Comparison of ENCODE assay signal across 30 cellular contexts in genomic region chr7:137544450-137545058, GRCh38.
"Had no signal": no experiment of that assay in that cellular context is flagged by ENCODE, and none has a peak within 500 bp of the region (broad histone marks: within the 10 kb centered on the region; RNA-seq: fewer than 3 reads in every experiment).

No MANE protein-coding gene starts in this region.

- ATAC-seq: activated CD4-positive, alpha-beta T cell treated with anti-CD3 and anti-CD28 coated beads for 36 hours; activated CD8-positive, alpha-beta memory T cell treated with anti-CD3 and anti-CD28 coated beads, Interleukin-2, amount 10 ng/mL, durations not matched to agents 7 days and 5 days; activated CD8-positive, alpha-beta T cell treated with anti-CD3 and anti-CD28 coated beads, Interleukin-2, amount 10 ng/mL, durations not matched to agents 7 days and 5 days; activated naive CD4-positive, alpha-beta T cell treated with anti-CD3 and anti-CD28 coated beads, Interleukin-2, amount 50 U/mL, for 72 hours; effector memory CD8-positive, alpha-beta T cell; left colon; naive thymus-derived CD4-positive, alpha-beta T cell; pancreas; upper lobe of right lung had no signal

- H3K4me3 ChIP-seq: cardiac muscle cell, pancreas, prostate gland, suprapubic skin, tibial artery, upper lobe of right lung had no signal

- H3K27ac ChIP-seq: cardiac muscle cell, pancreas, prostate gland, suprapubic skin, tibial artery, upper lobe of right lung had no signal

- H3K4me1 ChIP-seq: pancreas, prostate gland, suprapubic skin, tibial artery, upper lobe of right lung had no signal

- H3K36me3 ChIP-seq: cardiac muscle cell, pancreas, prostate gland, suprapubic skin, tibial artery, upper lobe of right lung had no signal

- H3K27me3 ChIP-seq: cardiac muscle cell, pancreas, suprapubic skin, tibial artery, upper lobe of right lung had no signal

- H3K27ac Mint-ChIP-seq: activated CD4-positive, alpha-beta T cell treated with anti-CD3 and anti-CD28 coated beads for 36 hours; activated CD8-positive, alpha-beta memory T cell treated with anti-CD3 and anti-CD28 coated beads, Interleukin-2, amount 10 ng/mL, durations not matched to agents 7 days and 5 days; activated CD8-positive, alpha-beta T cell treated with anti-CD3 and anti-CD28 coated beads, Interleukin-2, amount 10 ng/mL, durations not matched to agents 7 days and 5 days; activated naive CD4-positive, alpha-beta T cell treated with anti-CD3 and anti-CD28 coated beads, Interleukin-2, amount 50 U/mL, for 72 hours; brain; effector memory CD8-positive, alpha-beta T cell; memory B cell; naive thymus-derived CD4-positive, alpha-beta T cell had no signal

- DNase-seq: activated CD4-positive, alpha-beta T cell treated with anti-CD3 and anti-CD28 coated beads for 36 hours; activated CD4-positive, CD25-positive, alpha-beta regulatory T cell; activated CD8-positive, alpha-beta memory T cell treated with anti-CD3 and anti-CD28 coated beads, Interleukin-2, amount 10 ng/mL, durations not matched to agents 7 days and 5 days; activated CD8-positive, alpha-beta T cell treated with anti-CD3 and anti-CD28 coated beads, Interleukin-2, amount 10 ng/mL, durations not matched to agents 7 days and 5 days; activated naive CD4-positive, alpha-beta T cell; activated T-cell treated with anti-CD3 and anti-CD28 coated beads, Interleukin-2, amount 50 U/mL, for 48 hours; aorta; cortex of kidney; effector memory CD8-positive, alpha-beta T cell; erythroblast; head of caudate nucleus; hippocampal formation; kidney; left colon; midbrain; naive thymus-derived CD4-positive, alpha-beta T cell; nucleus accumbens; pancreas; stimulated activated CD4-positive, alpha-beta T cell treated with anti-CD3 and anti-CD28 coated beads, Interleukin-15, amount 100 ng/mL, for 24 hours; stimulated activated CD4-positive, alpha-beta T cell treated with anti-CD3 and anti-CD28 coated beads, Interleukin-2, amount 100 ng/mL, for 24 hours; stimulated activated naive CD4-positive, alpha-beta T cell; tibial artery; upper lobe of right lung had no signal

- H3K36me3 Mint-ChIP-seq: activated CD8-positive, alpha-beta memory T cell treated with anti-CD3 and anti-CD28 coated beads, Interleukin-2, amount 10 ng/mL, durations not matched to agents 7 days and 5 days; memory B cell; naive thymus-derived CD4-positive, alpha-beta T cell had no signal

- H3K9me3 ChIP-seq: pancreas, prostate gland, suprapubic skin, tibial artery, upper lobe of right lung had no signal

- H3K27me3 Mint-ChIP-seq: activated CD8-positive, alpha-beta memory T cell treated with anti-CD3 and anti-CD28 coated beads, Interleukin-2, amount 10 ng/mL, durations not matched to agents 7 days and 5 days; brain; effector memory CD8-positive, alpha-beta T cell; memory B cell had no signal

- H3K4me1 Mint-ChIP-seq: activated CD4-positive, alpha-beta T cell treated with anti-CD3 and anti-CD28 coated beads for 36 hours; activated CD8-positive, alpha-beta memory T cell treated with anti-CD3 and anti-CD28 coated beads, Interleukin-2, amount 10 ng/mL, durations not matched to agents 7 days and 5 days; brain; memory B cell; naive thymus-derived CD4-positive, alpha-beta T cell had no signal

- H3K4me3 Mint-ChIP-seq: activated CD4-positive, alpha-beta T cell treated with anti-CD3 and anti-CD28 coated beads for 36 hours; activated CD8-positive, alpha-beta memory T cell treated with anti-CD3 and anti-CD28 coated beads, Interleukin-2, amount 10 ng/mL, durations not matched to agents 7 days and 5 days; activated CD8-positive, alpha-beta T cell treated with anti-CD3 and anti-CD28 coated beads, Interleukin-2, amount 10 ng/mL, durations not matched to agents 7 days and 5 days; brain; effector memory CD8-positive, alpha-beta T cell; memory B cell; naive thymus-derived CD4-positive, alpha-beta T cell; neural crest cell had no signal
